ENCODE assay signal across 2 cellular contexts in the genomic region with DNA sequence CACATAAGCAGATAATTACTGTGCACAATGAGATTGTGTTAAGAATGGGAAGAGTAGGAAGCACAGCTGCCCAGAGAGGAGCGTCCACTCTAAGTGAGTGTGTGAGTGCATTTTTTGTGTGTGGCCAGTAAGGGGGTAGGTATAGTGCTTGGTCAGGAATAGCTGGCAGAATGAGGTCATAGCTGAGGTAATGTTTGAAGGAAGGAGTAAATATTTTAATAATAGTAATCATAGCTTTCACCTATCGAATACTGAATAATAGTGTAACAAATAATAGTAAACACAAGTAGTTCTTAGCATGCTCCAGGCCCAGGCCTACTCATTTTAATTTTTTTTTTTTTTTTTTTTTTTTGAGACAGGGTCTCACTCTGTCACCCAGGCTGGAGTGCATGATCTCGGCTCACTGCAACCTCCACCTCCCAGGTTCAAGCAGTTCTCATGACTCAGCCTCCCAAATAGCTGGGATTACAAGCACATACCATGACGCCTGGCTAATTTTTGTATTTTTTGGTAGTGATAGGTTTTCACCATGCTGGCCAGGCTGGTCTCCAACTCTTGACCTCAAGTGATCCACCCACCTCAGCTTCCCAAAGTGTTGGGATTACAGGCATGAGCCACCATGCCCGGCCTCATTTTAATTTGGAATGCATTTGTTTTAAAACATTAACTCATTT. TPM values are rescaled to one million over a fixed set of nuclear protein-coding genes. Genes with fewer than 3 reads are reported as not detected.
"Had no signal": no experiment of that assay in that cellular context is flagged by ENCODE, and none has a peak within 500 bp of the region (broad histone marks: within the 10 kb centered on the region; RNA-seq: fewer than 3 reads in every experiment).

No MANE protein-coding gene starts in this region.

RNA-seq across cellular contexts. Expression of a gene that starts 49.0 kb away (rescaled TPM):
- total RNA-seq: HT-29, LHCN-M2 had no signal
